In the genomic region with DNA sequence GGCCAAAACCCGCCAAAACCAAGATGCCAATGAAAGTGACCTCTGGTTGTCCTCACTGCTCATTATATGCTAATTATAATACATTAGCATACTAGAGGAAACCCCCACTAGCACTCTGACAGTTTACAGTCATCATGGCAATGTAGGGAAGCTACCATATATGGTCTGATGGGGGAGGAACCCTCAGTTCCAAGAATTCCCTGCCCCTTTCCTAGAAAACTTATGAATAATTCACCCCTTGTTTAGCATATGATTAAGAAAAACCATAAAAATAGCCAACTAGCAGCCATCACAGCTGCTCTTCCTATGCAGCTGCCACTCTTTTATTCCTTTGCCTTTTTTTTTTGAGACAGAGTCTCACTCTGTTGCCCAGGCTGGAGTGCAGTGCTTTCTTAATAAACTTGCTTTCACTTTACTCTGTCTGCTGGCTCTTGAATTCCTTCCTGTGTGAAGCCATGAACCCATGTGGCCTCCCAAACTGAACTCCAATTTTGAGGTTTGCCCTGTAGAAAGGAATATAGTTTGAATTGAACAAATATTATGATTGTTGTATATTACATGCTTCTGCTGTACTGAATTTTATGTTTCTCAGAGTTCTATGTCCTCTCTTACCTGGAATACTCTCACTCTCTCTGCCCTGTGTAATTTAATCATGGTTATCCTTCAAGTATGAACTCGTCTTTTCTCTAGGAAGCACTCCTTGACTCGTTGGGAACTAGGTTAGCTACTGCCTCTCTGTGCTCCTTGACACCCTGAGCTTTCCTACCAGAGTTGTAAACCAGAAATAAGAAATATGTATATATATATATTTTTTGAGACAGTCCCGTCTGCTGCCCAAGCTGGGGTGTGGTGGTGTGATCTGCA, we compare ENCODE assay signal across 13 cellular contexts. TPM values are rescaled to one million over a fixed set of nuclear protein-coding genes. Genes with fewer than 3 reads are reported as not detected.
DNase-seq lines count a peak whose midpoint lies in the region; ATAC-seq lines count a peak whose summit lies in the region.
"Had no signal": no experiment of that assay in that cellular context is flagged by ENCODE, and none has a peak within 500 bp of the region (broad histone marks: within the 10 kb centered on the region; RNA-seq: fewer than 3 reads in every experiment).

No MANE protein-coding gene starts in this region.

- no peaks in the 10 kb centered on the region for H3K27me3 Mint-ChIP-seq in naive thymus-derived CD4-positive, alpha-beta T cell
- H3K27me3 Mint-ChIP-seq: central memory CD8-positive, alpha-beta T cell had no signal

- no peak overlapping the region for H3K4me3 ChIP-seq in naive thymus-derived CD4-positive, alpha-beta T cell (ENCODE audit: low read length)

- CTCF ChIA-PET in naive thymus-derived CD4-positive, alpha-beta T cell (lab: Charles Lee) = no interaction called here

- POLR2A ChIA-PET in naive thymus-derived CD4-positive, alpha-beta T cell (lab: Charles Lee) = no interaction called here

- H3K4me1 Mint-ChIP-seq in naive thymus-derived CD4-positive, alpha-beta T cell = peaks cover 5 to 29% (median 14%) of the 10 kb centered on the region in 7 donors

- H3K27ac Mint-ChIP-seq in naive thymus-derived CD4-positive, alpha-beta T cell = peak overlapping the region in 1 of 9 donors; percentile 53

- ATAC-seq in GM21381 (IDR thresholded peaks at IDR 0.05; ENCODE audit: unreplicated experiment) (peak; percentile 50), HG03196 (IDR thresholded peaks at IDR 0.05; ENCODE audit: unreplicated experiment) (no peak), sciatic nerve (no peak)
- peak; percentile 36 for ATAC-seq in naive thymus-derived CD4-positive, alpha-beta T cell
- ATAC-seq: Right ventricle myocardium inferior had no signal

- DNase-seq in LHCN-M2 (ENCODE audit: low read depth) (peak; percentile 68), astrocyte of the hippocampus (ENCODE audit: low read depth, low spot score) (peak; percentile 84), DMS79 (lab: John Stamatoyannopoulos, UW) (no peak), sciatic nerve (ENCODE audit: low spot score) (no peak)
- DNase-seq in naive thymus-derived CD4-positive, alpha-beta T cell = no peak
- DNase-seq in stimulated activated CD4-positive, alpha-beta T cell treated with anti-CD3 and anti-CD28 coated beads, Interleukin-4, amount 100 ng/mL, for 24 hours = no peak
- DNase-seq: activated CD4-positive, alpha-beta T cell treated with anti-CD3 and anti-CD28 coated beads, Interleukin-2, amount 50 U/mL, for 48 hours; H7; NCI-H2029 treated with DMSO at 0.1 percent for 48 hours had no signal

- no peaks in the 10 kb centered on the region for H3K27me3 ChIP-seq in naive thymus-derived CD4-positive, alpha-beta T cell (ENCODE audit: control insufficient read depth in 2 of 2, insufficient read depth in 2 of 2, low read length in 2 of 2)

- H3K4me1 ChIP-seq in naive thymus-derived CD4-positive, alpha-beta T cell (ENCODE audit: control insufficient read depth in 2 of 2, insufficient read depth in 2 of 2, low read length in 2 of 2) = peaks cover 0 to 4% of the 10 kb centered on the region in 2 donors

- H3K36me3 Mint-ChIP-seq in naive thymus-derived CD4-positive, alpha-beta T cell = peaks cover 0 to 4% (median 0%) of the 10 kb centered on the region in 5 donors

- peak overlapping the region in 1 of 10 donors; percentile 18 for H3K4me3 Mint-ChIP-seq in naive thymus-derived CD4-positive, alpha-beta T cell
- H3K4me3 Mint-ChIP-seq: central memory CD8-positive, alpha-beta T cell had no signal

- intact Hi-C loops in naive thymus-derived CD4-positive, alpha-beta T cell (cut with micrococcal nuclease) = no loop called here
- intact Hi-C loops in sciatic nerve (cut with DNase I) = no loop called here

- H3K36me3 ChIP-seq in naive thymus-derived CD4-positive, alpha-beta T cell (ENCODE audit: control insufficient read depth in 2 of 3, insufficient read depth in 3 of 3, low read length in 3 of 3) = no peaks in the 10 kb centered on the region

- H3K27ac ChIP-seq in naive thymus-derived CD4-positive, alpha-beta T cell (ENCODE audit: low read depth, low read length) = no peak overlapping the region

- no peaks in the 10 kb centered on the region for H3K9me3 ChIP-seq in naive thymus-derived CD4-positive, alpha-beta T cell (ENCODE audit: control insufficient read depth in 2 of 3, low read length in 3 of 3)

- peaks cover 0 to 2% (median 0%) of the 10 kb centered on the region in 11 donors for H3K9me3 Mint-ChIP-seq in naive thymus-derived CD4-positive, alpha-beta T cell
- H3K9me3 Mint-ChIP-seq: central memory CD8-positive, alpha-beta T cell had no signal

RNA-seq across cellular contexts. Expression of a gene that starts 59.8 kb away (rescaled TPM):
- 0.71 and 1.4 TPM in 2 replicates for total RNA-seq in LHCN-M2 (2014; rRNA removed)
- 0.56 TPM for polyA plus RNA-seq in LHCN-M2 (2012)
- total RNA-seq in naive thymus-derived CD4-positive, alpha-beta T cell = 1 to 10 TPM; 6.2 to 8.3 (median 7.0) TPM
- 1 to 10 TPM; 3.2 to 5.4 TPM for polyA plus RNA-seq in naive thymus-derived CD4-positive, alpha-beta T cell
- total RNA-seq in sciatic nerve = 5.8 TPM

Comparison
In these comparisons a context has a peak if more than half of its experiments do, and no peak if none do; other contexts are left out.
1. ATAC-seq: peak in GM21381 (single experiment) and naive thymus-derived CD4-positive, alpha-beta T cell (single experiment); none in HG03196 (single experiment) and sciatic nerve (single experiment).
2. DNase-seq: peak in LHCN-M2 (single experiment) and astrocyte of the hippocampus (single experiment); none in naive thymus-derived CD4-positive, alpha-beta T cell (0 of 9), stimulated activated CD4-positive, alpha-beta T cell treated with anti-CD3 and anti-CD28 coated beads, Interleukin-4, amount 100 ng/mL, for 24 hours (single experiment), DMS79 (single experiment) and sciatic nerve (single experiment).